1 cellular context compared by ENCODE assay signal in genomic region chr3:10248984-10249748, GRCh38.
TF ChIP-seq lines count a peak whose summit lies in the region.

No MANE protein-coding gene starts in this region.

TF ChIP-seq in HepG2, 621 proteins besides CTCF, POLR2A, EP300 and RAD21 (continued from another document):
- TF ChIP-seq CSRNP1 (CRISPR knock-in tag; IDR thresholded peaks at IDR 0.05) (peak; percentile 73; the same call in 1 of the 2 replicates), ARID2 (CRISPR knock-in tag; IDR thresholded peaks at IDR 0.05; ENCODE audit: borderline replicate concordance) (peak; percentile 60; the same call in 1 of the 2 replicates), PITX1 (CRISPR knock-in tag; IDR thresholded peaks at IDR 0.05) (peak; percentile 11; the same call in 1 of the 2 replicates), ZNF609 (CRISPR knock-in tag; IDR thresholded peaks at IDR 0.05; ENCODE audit: borderline replicate concordance) (no peak), ZFY (CRISPR knock-in tag; IDR thresholded peaks at IDR 0.05) (no peak), SIN3B (IDR thresholded peaks at IDR 0.05; ENCODE audit: low read length) (no peak), FOSL2 (CRISPR knock-in tag; IDR thresholded peaks at IDR 0.05) (0 out of 2 replicates have a peak, but pooled peaks have one; percentile 6), TAF1 (CRISPR knock-in tag; IDR thresholded peaks at IDR 0.05) (peak; percentile 40; the same call in 1 of the 2 replicates), ZNF138 (CRISPR knock-in tag; IDR thresholded peaks at IDR 0.05; ENCODE audit: low read depth) (0 out of 2 replicates have a peak, but pooled peaks have one; percentile 20), ZMAT3 (CRISPR knock-in tag; conservative IDR thresholded peaks at IDR 0.05) (0 out of 2 replicates have a peak, but pooled peaks have one; percentile 35), PHF21A (CRISPR knock-in tag; IDR thresholded peaks at IDR 0.05) (no peak), ZNF746 (CRISPR knock-in tag; IDR thresholded peaks at IDR 0.05) (peak; percentile 36; the same call in 1 of the 2 replicates), ZNF224 (CRISPR knock-in tag; IDR thresholded peaks at IDR 0.05) (peak; percentile 44; the same call in 1 of the 2 replicates)
- TF ChIP-seq, protein P1, sequence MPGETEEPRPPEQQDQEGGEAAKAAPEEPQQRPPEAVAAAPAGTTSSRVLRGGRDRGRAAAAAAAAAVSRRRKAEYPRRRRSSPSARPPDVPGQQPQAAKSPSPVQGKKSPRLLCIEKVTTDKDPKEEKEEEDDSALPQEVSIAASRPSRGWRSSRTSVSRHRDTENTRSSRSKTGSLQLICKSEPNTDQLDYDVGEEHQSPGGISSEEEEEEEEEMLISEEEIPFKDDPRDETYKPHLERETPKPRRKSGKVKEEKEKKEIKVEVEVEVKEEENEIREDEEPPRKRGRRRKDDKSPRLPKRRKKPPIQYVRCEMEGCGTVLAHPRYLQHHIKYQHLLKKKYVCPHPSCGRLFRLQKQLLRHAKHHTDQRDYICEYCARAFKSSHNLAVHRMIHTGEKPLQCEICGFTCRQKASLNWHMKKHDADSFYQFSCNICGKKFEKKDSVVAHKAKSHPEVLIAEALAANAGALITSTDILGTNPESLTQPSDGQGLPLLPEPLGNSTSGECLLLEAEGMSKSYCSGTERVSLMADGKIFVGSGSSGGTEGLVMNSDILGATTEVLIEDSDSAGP (CRISPR knock-in tag; IDR thresholded peaks at IDR 0.05; ENCODE audit: borderline replicate concordance): peak; percentile 33; the same call in 1 of the 2 replicates
